In the genomic region with DNA sequence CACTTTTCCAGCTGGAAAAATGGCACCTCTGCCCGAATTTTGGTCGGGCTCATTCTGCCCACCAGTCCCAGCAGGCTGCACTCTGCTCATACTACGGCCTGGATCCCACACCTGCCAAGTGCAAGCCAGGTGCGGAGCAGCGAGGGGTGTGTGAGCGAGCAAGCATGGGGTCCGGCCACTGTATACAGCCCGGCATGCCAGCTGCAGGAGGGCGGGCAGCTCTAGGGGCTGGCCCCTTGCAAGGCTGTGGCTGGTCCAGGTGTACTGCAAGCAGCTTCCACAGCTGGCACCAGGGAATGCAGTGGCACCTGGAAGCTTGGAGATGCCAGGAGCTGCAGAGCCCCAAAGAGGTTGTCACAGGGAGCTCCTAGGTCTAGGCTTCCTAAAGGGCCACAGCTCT, we compare ENCODE assay signal across 14 cellular contexts.
"Had no signal": no experiment of that assay in that cellular context is flagged by ENCODE, and none has a peak within 500 bp of the region (broad histone marks: within the 10 kb centered on the region; RNA-seq: fewer than 3 reads in every experiment).

No MANE protein-coding gene starts in this region.

- H3K4me3 Mint-ChIP-seq: mesothelial cell of epicardium had no signal

- ATAC-seq: effector memory CD8-positive, alpha-beta T cell; upper lobe of right lung had no signal

- H3K27ac ChIP-seq: adrenal gland, coronary artery had no signal

- H3K9me3 Mint-ChIP-seq: effector memory CD8-positive, alpha-beta T cell; nephron had no signal

- H3K27me3 Mint-ChIP-seq: activated CD4-positive, alpha-beta T cell treated with anti-CD3 and anti-CD28 coated beads, Interleukin-2, amount 10 ng/mL, durations not matched to agents 24 days and 14 days; effector memory CD8-positive, alpha-beta T cell; stimulated activated naive CD8-positive, alpha-beta T cell treated with anti-CD3 and anti-CD28 coated beads, Interleukin-15, Interleukin-2, amounts not matched to agents 100 ng/mL and 50 ng/mL, for 24 hours had no signal

- H3K27me3 ChIP-seq: adrenal gland, sigmoid colon, upper lobe of right lung had no signal

- H3K4me3 ChIP-seq: sigmoid colon, SK-N-MC, upper lobe of right lung had no signal

- H3K9me3 ChIP-seq: adrenal gland, sigmoid colon, upper lobe of right lung had no signal

- DNase-seq: activated gamma-delta T cell; caudate nucleus; effector memory CD8-positive, alpha-beta T cell; kidney glomerular epithelial cell; sigmoid colon; stimulated activated CD4-positive, alpha-beta T cell treated with anti-CD3 and anti-CD28 coated beads, Interleukin-12 subunit alpha, Interleukin-12 subunit beta, amount 100 ng/mL, for 4 hours; upper lobe of right lung had no signal

- H3K27ac Mint-ChIP-seq: mesothelial cell of epicardium had no signal

- H3K36me3 ChIP-seq: upper lobe of right lung had no signal
